Comparison of ENCODE assay signal across 12 cellular contexts in the genomic region with DNA sequence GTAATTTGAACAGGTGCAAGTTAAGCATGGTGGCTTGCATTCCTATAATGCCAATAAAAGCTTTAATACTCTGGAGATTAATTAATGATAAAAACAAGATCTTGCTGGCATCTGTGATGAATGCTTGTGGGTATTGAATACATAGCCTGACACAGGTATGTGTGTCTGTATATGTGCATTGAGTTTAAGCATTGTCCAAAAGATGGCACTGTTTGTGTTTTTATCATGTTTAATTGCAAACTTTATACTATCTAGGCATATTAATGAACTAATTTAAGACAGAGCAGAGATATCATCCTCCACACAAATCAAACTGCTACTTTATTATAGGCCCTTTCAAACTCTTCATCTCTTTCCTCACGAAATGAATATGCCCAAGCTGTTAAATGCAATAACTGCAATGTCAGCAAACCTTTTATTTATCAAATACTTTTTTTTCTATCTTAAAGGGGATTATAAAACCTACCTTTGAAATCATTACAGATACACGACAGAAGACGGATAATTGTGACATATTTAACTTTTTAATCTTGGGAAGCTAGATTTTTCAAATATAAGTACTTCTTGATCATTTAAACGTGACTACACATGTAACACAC.
DNase-seq lines count a peak whose midpoint lies in the region; ATAC-seq and TF ChIP-seq lines count a peak whose summit lies in the region.
"Had no signal": no experiment of that assay in that cellular context is flagged by ENCODE, and none has a peak within 500 bp of the region (broad histone marks: within the 10 kb centered on the region; RNA-seq: fewer than 3 reads in every experiment).

No MANE protein-coding gene starts in this region.

- no peaks in the 10 kb centered on the region for H3K79me1 ChIP-seq in mesenchymal stem cell (replicated peaks; ENCODE audit: low read length, poor library complexity, severe bottlenecking)

- no peak overlapping the region for H3K4ac ChIP-seq in mesenchymal stem cell (ENCODE audit: low read depth in 1 of 2, low read length in 2 of 2)

- H3K4me2 ChIP-seq in mesenchymal stem cell (ENCODE audit: low read length, poor library complexity, severe bottlenecking): no peak overlapping the region
- H3K4me2 ChIP-seq: GM23338 had no signal

- no peak overlapping the region for H3K14ac ChIP-seq in mesenchymal stem cell (ENCODE audit: low read length in 2 of 2)

- DNase-seq in ELR (ENCODE audit: low read depth) (peak; percentile 28), M059J (ENCODE audit: low read depth) (peak; percentile 28), brain microvascular endothelial cell (no peak), mesenchymal stem cell (peak; percentile 12), dedifferentiated amniotic fluid mesenchymal stem cell (ENCODE audit: extremely low spot score) (no peak)
- DNase-seq in stimulated activated CD4-positive, alpha-beta T cell treated with anti-CD3 and anti-CD28 coated beads, Interleukin-2, amount 100 ng/mL, for 24 hours: no peak
- DNase-seq: activated B cell treated with CpG ODN at 0.5 μM for 24 hours, mesendoderm, NCI-H1417 treated with DMSO at 0.1 percent for 48 hours had no signal

- no peaks in the 10 kb centered on the region for H3K27me3 ChIP-seq in brain microvascular endothelial cell (replicated peaks)
- H3K27me3 ChIP-seq in mesenchymal stem cell (ENCODE audit: control insufficient read depth in 1 of 2, insufficient read depth in 1 of 2, low read length in 2 of 2): peaks cover 0 to 19% of the 10 kb centered on the region in 2 experiments

- H3K23ac ChIP-seq in mesenchymal stem cell (ENCODE audit: low read length in 2 of 2): no peak overlapping the region

- no peak overlapping the region for H2BK15ac ChIP-seq in mesenchymal stem cell (ENCODE audit: low read depth, poor library complexity, severe bottlenecking)

- no peak overlapping the region for H2BK5ac ChIP-seq in mesenchymal stem cell (ENCODE audit: low read depth, low read length, poor library complexity, severe bottlenecking)

- no peak overlapping the region for H3K18ac ChIP-seq in mesenchymal stem cell (ENCODE audit: low read depth in 1 of 2, low read length in 2 of 2)

- no peaks in the 10 kb centered on the region for H3K9me3 ChIP-seq in mesenchymal stem cell (ENCODE audit: control insufficient read depth, low read length)
- H3K9me3 ChIP-seq: thoracic aorta had no signal

- H3K36me3 ChIP-seq in brain microvascular endothelial cell (replicated peaks): no peaks in the 10 kb centered on the region
- no peaks in the 10 kb centered on the region for H3K36me3 ChIP-seq in mesenchymal stem cell (ENCODE audit: control insufficient read depth in 1 of 2, insufficient read depth in 2 of 2, low read depth in 1 of 2, low read length in 2 of 2)
- H3K36me3 ChIP-seq: thoracic aorta had no signal

- no peak overlapping the region for H2BK120ac ChIP-seq in mesenchymal stem cell (ENCODE audit: low read depth, low read length)

- H3K4me1 ChIP-seq in mesenchymal stem cell (ENCODE audit: control insufficient read depth, insufficient read depth, low read depth, low read length): no peaks in the 10 kb centered on the region

- WGBS in mesenchymal stem cell: 80% methylated on average over 1 of the region's 4 CpGs

- H3K9ac ChIP-seq in mesenchymal stem cell (ENCODE audit: low read length): no peak overlapping the region

- in situ Hi-C loops in brain microvascular endothelial cell (cut with HindIII; ENCODE audit: low pct_ligation_motif_present, low sequenced_read_pairs): no loop called here

- H4K91ac ChIP-seq in mesenchymal stem cell (ENCODE audit: low read length): no peak overlapping the region

- peak; percentile 30 for TF ChIP-seq CTCF in brain microvascular endothelial cell (IDR thresholded peaks at IDR 0.05; ENCODE audit: low read depth, low read length, missing control alignments)

- H2AK5ac ChIP-seq in mesenchymal stem cell (ENCODE audit: low read length, severe bottlenecking): no peak overlapping the region

- ATAC-seq in GM19452 (IDR thresholded peaks at IDR 0.05; ENCODE audit: unreplicated experiment): no peak
- ATAC-seq: GM23338 had no signal

- H3K27ac ChIP-seq in brain microvascular endothelial cell (no peak overlapping the region), mesenchymal stem cell (ENCODE audit: low read length, poor library complexity, severe bottlenecking) (no peak overlapping the region)
- H3K27ac ChIP-seq: thoracic aorta had no signal

- H3K4me3 ChIP-seq in brain microvascular endothelial cell (ENCODE audit: low read depth, low read length) (no peak overlapping the region), mesenchymal stem cell (ENCODE audit: insufficient read depth in 1 of 2, low read depth in 1 of 2, low read length in 2 of 2) (no peak overlapping the region)
- H3K4me3 ChIP-seq: GM23338, thoracic aorta had no signal

- no peak overlapping the region for H2BK12ac ChIP-seq in mesenchymal stem cell (ENCODE audit: low read length in 2 of 2)

- H4K8ac ChIP-seq in mesenchymal stem cell (ENCODE audit: low read length): no peak overlapping the region

- H2AFZ ChIP-seq in mesenchymal stem cell (ENCODE audit: low read depth, low read length): no peak overlapping the region

Comparison
In these comparisons a context has a peak if more than half of its experiments do, and no peak if none do; other contexts are left out.
1. DNase-seq: peak in ELR (single experiment), M059J (single experiment) and mesenchymal stem cell (single experiment); none in brain microvascular endothelial cell (single experiment), stimulated activated CD4-positive, alpha-beta T cell treated with anti-CD3 and anti-CD28 coated beads, Interleukin-2, amount 100 ng/mL, for 24 hours (0 of 2) and dedifferentiated amniotic fluid mesenchymal stem cell (single experiment).